24 cellular contexts compared by ENCODE assay signal in the genomic region with DNA sequence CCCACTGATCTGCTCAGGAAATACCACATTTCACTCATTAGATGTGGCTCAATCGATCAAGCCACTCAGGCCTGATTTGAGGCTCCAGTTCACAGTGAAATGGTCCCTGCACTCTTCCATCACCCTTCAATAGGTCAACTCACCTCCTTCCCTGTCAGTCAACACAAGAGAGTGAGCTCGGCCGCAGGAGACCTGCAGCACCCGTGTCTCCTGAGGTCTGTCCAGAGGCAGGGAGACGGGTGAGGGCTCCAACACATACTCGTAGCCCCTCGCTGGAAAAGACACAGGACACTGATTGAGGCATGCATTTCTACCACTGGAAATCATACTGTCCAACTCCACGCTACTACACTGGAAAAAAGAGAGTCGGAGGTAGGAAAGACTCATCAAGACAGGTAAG.
"Had no signal": no experiment of that assay in that cellular context is flagged by ENCODE, and none has a peak within 500 bp of the region (broad histone marks: within the 10 kb centered on the region; RNA-seq: fewer than 3 reads in every experiment).

No MANE protein-coding gene starts in this region.

- H3K9me3 Mint-ChIP-seq: mesothelial cell of epicardium; naive B cell; natural killer cell treated with Interleukin-12 subunit alpha and Interleukin-12 subunit beta and Interleukin-15 and Interleukin-18, amount 100 ng/mL, for 72 hours; neural crest cell; stimulated activated effector memory CD8-positive, alpha-beta T cell treated with anti-CD3 and anti-CD28 coated beads, Interleukin-12 subunit alpha, Interleukin-12 subunit beta, amount 100 ng/mL, for 72 hours; type B pancreatic cell had no signal

- H3K27me3 ChIP-seq: colonic mucosa, gastrocnemius medialis, neutrophil, pancreas, stomach, thyroid gland had no signal

- H3K4me1 Mint-ChIP-seq: mesothelial cell of epicardium, neural crest cell had no signal

- H3K4me3 ChIP-seq: colonic mucosa, gastrocnemius medialis, mucosa of descending colon, pancreas, smooth muscle cell, stomach, thyroid gland had no signal

- H3K27me3 Mint-ChIP-seq: naive B cell; natural killer cell treated with Interleukin-12 subunit alpha and Interleukin-12 subunit beta and Interleukin-15 and Interleukin-18, amount 100 ng/mL, for 72 hours; progenitor cell of endocrine pancreas; type B pancreatic cell had no signal

- H3K27ac ChIP-seq: colonic mucosa, gastrocnemius medialis, neutrophil, pancreas, stomach, thyroid gland had no signal

- DNase-seq: colonic mucosa; dermis blood vessel endothelial cell; effector memory CD4-positive, alpha-beta T cell; foreskin fibroblast; gastrocnemius medialis; head of caudate nucleus; mesenchymal stem cell; naive B cell; stimulated activated CD4-positive, alpha-beta T cell treated with anti-CD3 and anti-CD28 coated beads, Interleukin-2, amount 100 ng/mL, for 24 hours; stimulated activated CD4-positive, alpha-beta T cell treated with anti-CD3 and anti-CD28 coated beads, Interleukin-4, amount 100 ng/mL, for 24 hours; stimulated activated naive CD4-positive, alpha-beta T cell treated with Interleukin-2 at 50 U/mL for 16 hours; stomach; thyroid gland had no signal

- H3K4me3 Mint-ChIP-seq: mesothelial cell of epicardium; natural killer cell treated with Interleukin-12 subunit alpha and Interleukin-12 subunit beta and Interleukin-15 and Interleukin-18, amount 100 ng/mL, for 72 hours; neural crest cell; stimulated activated effector memory CD8-positive, alpha-beta T cell treated with anti-CD3 and anti-CD28 coated beads, Interleukin-12 subunit alpha, Interleukin-12 subunit beta, amount 100 ng/mL, for 72 hours; type B pancreatic cell had no signal

- H3K4me2 ChIP-seq: smooth muscle cell had no signal

- H3K9me3 ChIP-seq: colonic mucosa, gastrocnemius medialis, mucosa of descending colon, neutrophil, pancreas, stomach, thyroid gland had no signal

- ATAC-seq: gastrocnemius medialis; mucosa of descending colon; natural killer cell treated with Interleukin-12 subunit alpha and Interleukin-12 subunit beta and Interleukin-15 and Interleukin-18, amount 100 ng/mL, for 72 hours; pancreas; sciatic nerve; stimulated activated effector memory CD8-positive, alpha-beta T cell treated with anti-CD3 and anti-CD28 coated beads, Interleukin-12 subunit alpha, Interleukin-12 subunit beta, amount 100 ng/mL, for 72 hours had no signal

- H3K4me1 ChIP-seq: colonic mucosa, gastrocnemius medialis, pancreas, stomach, thyroid gland had no signal

- H3K27ac Mint-ChIP-seq: mesothelial cell of epicardium; naive B cell; natural killer cell treated with Interleukin-12 subunit alpha and Interleukin-12 subunit beta and Interleukin-15 and Interleukin-18, amount 100 ng/mL, for 72 hours; progenitor cell of endocrine pancreas; stimulated activated effector memory CD8-positive, alpha-beta T cell treated with anti-CD3 and anti-CD28 coated beads, Interleukin-12 subunit alpha, Interleukin-12 subunit beta, amount 100 ng/mL, for 72 hours; type B pancreatic cell had no signal
